In genomic region chr6:5138995-5139827, GRCh38 we compare ENCODE assay signal across 21 cellular contexts. TPM values are rescaled to one million over a fixed set of nuclear protein-coding genes. Genes with fewer than 3 reads are reported as not detected.
"Had no signal": no experiment of that assay in that cellular context is flagged by ENCODE, and none has a peak within 500 bp of the region (broad histone marks: within the 10 kb centered on the region; RNA-seq: fewer than 3 reads in every experiment).

No MANE protein-coding gene starts in this region.

- H3K36me3 ChIP-seq: colonic mucosa, left lung, transverse colon had no signal

- H3K4me3 ChIP-seq: colonic mucosa, left lung, transverse colon had no signal

- H3K36me3 Mint-ChIP-seq: activated naive CD8-positive, alpha-beta T cell treated with anti-CD3 and anti-CD28 coated beads, Interleukin-2, amount 10 ng/mL, durations not matched to agents 7 days and 5 days; naive thymus-derived CD8-positive, alpha-beta T cell had no signal

- H3K9me3 Mint-ChIP-seq: activated CD4-positive, alpha-beta T cell treated with anti-CD3 and anti-CD28 coated beads, Interleukin-2, amount 10 ng/mL, durations not matched to agents 7 days and 5 days; activated naive CD8-positive, alpha-beta T cell treated with anti-CD3 and anti-CD28 coated beads, Interleukin-2, amount 10 ng/mL, durations not matched to agents 7 days and 5 days; naive thymus-derived CD8-positive, alpha-beta T cell had no signal

- DNase-seq: activated CD4-positive, alpha-beta T cell treated with anti-CD3 and anti-CD28 coated beads, Interleukin-2, amount 10 ng/mL, durations not matched to agents 7 days and 5 days; activated CD4-positive, CD25-positive, alpha-beta regulatory T cell; activated CD8-positive, alpha-beta memory T cell treated with anti-CD3 and anti-CD28 coated beads for 24 hours; activated naive CD4-positive, alpha-beta T cell; activated naive CD8-positive, alpha-beta T cell treated with anti-CD3 and anti-CD28 coated beads, Interleukin-2, amount 10 ng/mL, durations not matched to agents 7 days and 5 days; activated T-cell treated with anti-CD3 and anti-CD28 coated beads for 4 hours; central memory CD4-positive, alpha-beta T cell; colonic mucosa; effector CD4-positive, alpha-beta T cell; foreskin keratinocyte; glutamatergic neuron; left lung; naive thymus-derived CD8-positive, alpha-beta T cell; nucleus accumbens; small intestine; stimulated activated CD4-positive, alpha-beta T cell treated with anti-CD3 and anti-CD28 coated beads, Interleukin-4, amount 100 ng/mL, for 4 hours; stimulated activated CD8-positive, alpha-beta memory T cell treated with anti-CD3 and anti-CD28 coated beads, Interleukin-4, amount 100 ng/mL, for 48 hours; stimulated activated naive CD4-positive, alpha-beta T cell treated with Interleukin-2 at 50 U/mL for 16 hours; substantia nigra; transverse colon had no signal

- H3K9me3 ChIP-seq: colonic mucosa, left lung, transverse colon had no signal

- H3K4me3 Mint-ChIP-seq: activated CD4-positive, alpha-beta T cell treated with anti-CD3 and anti-CD28 coated beads, Interleukin-2, amount 10 ng/mL, durations not matched to agents 7 days and 5 days; activated naive CD8-positive, alpha-beta T cell treated with anti-CD3 and anti-CD28 coated beads, Interleukin-2, amount 10 ng/mL, durations not matched to agents 7 days and 5 days; brain; naive thymus-derived CD8-positive, alpha-beta T cell had no signal

- H3K27ac Mint-ChIP-seq: activated CD4-positive, alpha-beta T cell treated with anti-CD3 and anti-CD28 coated beads, Interleukin-2, amount 10 ng/mL, durations not matched to agents 7 days and 5 days; activated naive CD8-positive, alpha-beta T cell treated with anti-CD3 and anti-CD28 coated beads, Interleukin-2, amount 10 ng/mL, durations not matched to agents 7 days and 5 days; brain; naive thymus-derived CD8-positive, alpha-beta T cell had no signal

- H3K4me1 ChIP-seq: colonic mucosa, foreskin keratinocyte, transverse colon had no signal

- ATAC-seq: foreskin keratinocyte; naive thymus-derived CD8-positive, alpha-beta T cell had no signal

- H3K27me3 ChIP-seq: colonic mucosa, foreskin keratinocyte, left lung, transverse colon had no signal

- H3K27me3 Mint-ChIP-seq: activated CD4-positive, alpha-beta T cell treated with anti-CD3 and anti-CD28 coated beads, Interleukin-2, amount 10 ng/mL, durations not matched to agents 7 days and 5 days; activated naive CD8-positive, alpha-beta T cell treated with anti-CD3 and anti-CD28 coated beads, Interleukin-2, amount 10 ng/mL, durations not matched to agents 7 days and 5 days; naive thymus-derived CD8-positive, alpha-beta T cell had no signal

- H3K27ac ChIP-seq: colonic mucosa, foreskin keratinocyte, left lung, transverse colon had no signal

RNA-seq across cellular contexts. Expression of gene PPP1R3G, which starts 54.1 kb away (rescaled TPM):
- polyA plus RNA-seq: naive thymus-derived CD8-positive, alpha-beta T cell had no signal
